In the genomic region with DNA sequence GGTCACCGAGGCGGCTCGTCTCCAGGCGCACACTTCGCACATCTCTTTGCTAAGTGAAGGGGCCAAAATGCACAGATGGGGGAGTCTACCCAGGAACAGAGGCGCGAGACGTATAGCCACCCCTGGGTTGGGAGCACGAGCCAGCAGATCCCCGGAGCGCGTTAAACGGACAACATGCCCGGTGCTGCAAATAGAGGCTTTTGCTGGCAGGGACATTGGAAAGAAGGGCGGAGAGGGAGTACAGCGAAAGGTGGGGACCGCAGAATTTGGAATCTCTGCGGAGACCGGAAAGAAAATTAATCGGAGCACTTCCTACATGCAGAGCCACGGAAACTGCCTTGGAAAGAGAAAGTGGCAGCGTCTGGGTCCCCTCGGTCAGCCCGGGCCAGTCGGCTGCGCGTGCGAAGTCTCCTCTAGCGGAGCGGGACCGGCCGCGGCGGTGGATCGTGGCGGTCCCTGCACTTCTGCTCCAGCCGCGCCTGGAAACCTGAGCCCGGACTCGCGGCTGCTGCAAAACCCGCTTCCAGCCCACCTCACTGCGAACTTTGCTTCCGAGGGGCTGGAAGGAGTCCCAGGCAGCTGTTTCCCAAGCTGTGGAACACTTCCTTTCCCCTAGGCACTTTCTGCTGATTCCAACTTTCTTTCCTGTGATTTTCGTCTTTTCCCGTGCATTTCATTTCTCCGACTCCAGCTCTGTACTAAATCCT, we compare ENCODE assay signal across 8 cellular contexts. TPM values are rescaled to one million over a fixed set of nuclear protein-coding genes. Genes with fewer than 3 reads are reported as not detected.
DNase-seq lines count a peak whose midpoint lies in the region; ATAC-seq and TF ChIP-seq lines count a peak whose summit lies in the region.

No MANE protein-coding gene starts in this region.

- peak; percentile 27 for ATAC-seq in HG02798 (IDR thresholded peaks at IDR 0.05; ENCODE audit: poor library complexity, unreplicated experiment)
- ATAC-seq in naive thymus-derived CD8-positive, alpha-beta T cell: peak; percentile 11 to 25

- no peak overlapping the region for H3K4me3 Mint-ChIP-seq in activated T-cell treated with anti-CD3 and anti-CD28 coated beads, Interleukin-2, amount 50 U/mL, for 24 hours
- no peak overlapping the region for H3K4me3 Mint-ChIP-seq in naive thymus-derived CD8-positive, alpha-beta T cell
- H3K4me3 Mint-ChIP-seq in type B pancreatic cell: no peak overlapping the region

- H3K27ac Mint-ChIP-seq in activated T-cell treated with anti-CD3 and anti-CD28 coated beads, Interleukin-2, amount 50 U/mL, for 24 hours: peak overlapping the region; percentile 24
- H3K27ac Mint-ChIP-seq in naive thymus-derived CD8-positive, alpha-beta T cell: peak overlapping the region in 7 of 10 donors; percentile 18 to 91 (median 40)
- H3K27ac Mint-ChIP-seq in type B pancreatic cell: no peak overlapping the region

- no peaks in the 10 kb centered on the region for H3K9me3 Mint-ChIP-seq in activated T-cell treated with anti-CD3 and anti-CD28 coated beads, Interleukin-2, amount 50 U/mL, for 24 hours
- H3K9me3 Mint-ChIP-seq in naive thymus-derived CD8-positive, alpha-beta T cell: no peaks in the 10 kb centered on the region
- no peaks in the 10 kb centered on the region for H3K9me3 Mint-ChIP-seq in type B pancreatic cell

- DNase-seq in A172 (ENCODE audit: low spot score) (peak; percentile 35), GM12864 (ENCODE audit: low read depth) (no peak), NCI-H1930 (lab: John Stamatoyannopoulos, UW) (peak; percentile 30 to 55), fibroblast of the conjunctiva (ENCODE audit: low read depth) (peak; percentile 23), type B pancreatic cell (ENCODE audit: extremely low spot score, unreplicated experiment) (peak; percentile 75)
- DNase-seq in activated T-cell treated with anti-CD3 and anti-CD28 coated beads, Interleukin-2, amount 50 U/mL, for 24 hours: no peak
- DNase-seq in naive thymus-derived CD8-positive, alpha-beta T cell: peak in 4 of 10 donors; percentile 5 to 22 (median 14)

- H3K36me3 Mint-ChIP-seq in activated T-cell treated with anti-CD3 and anti-CD28 coated beads, Interleukin-2, amount 50 U/mL, for 24 hours (ENCODE audit: low read depth): peaks cover 2% of the 10 kb centered on the region
- no peaks in the 10 kb centered on the region for H3K36me3 Mint-ChIP-seq in naive thymus-derived CD8-positive, alpha-beta T cell
- H3K36me3 Mint-ChIP-seq in type B pancreatic cell: peaks cover 8% of the 10 kb centered on the region

- POLR2A ChIA-PET in naive thymus-derived CD8-positive, alpha-beta T cell (lab: Charles Lee): no interaction called here

- H3K4me3 ChIP-seq in GM12864 (ENCODE audit: low read depth, low read length): peak overlapping the region; percentile 65

- no peak for TF ChIP-seq CTCF in GM12864 (IDR thresholded peaks at IDR 0.05; ENCODE audit: low read depth, low read length, missing control alignments)
- no peak for TF ChIP-seq CTCF in type B pancreatic cell (conservative IDR thresholded peaks at IDR 0.05)

- peaks cover 11% of the 10 kb centered on the region for H3K4me1 Mint-ChIP-seq in activated T-cell treated with anti-CD3 and anti-CD28 coated beads, Interleukin-2, amount 50 U/mL, for 24 hours (ENCODE audit: low read depth)
- H3K4me1 Mint-ChIP-seq in naive thymus-derived CD8-positive, alpha-beta T cell: peaks cover 0 to 16% (median 5%) of the 10 kb centered on the region in 4 donors
- H3K4me1 Mint-ChIP-seq in type B pancreatic cell (ENCODE audit: unreplicated experiment): peaks cover 11% of the 10 kb centered on the region

- peaks cover 22% of the 10 kb centered on the region for H3K27me3 Mint-ChIP-seq in activated T-cell treated with anti-CD3 and anti-CD28 coated beads, Interleukin-2, amount 50 U/mL, for 24 hours
- peaks cover 5 to 24% (median 10%) of the 10 kb centered on the region in 5 donors for H3K27me3 Mint-ChIP-seq in naive thymus-derived CD8-positive, alpha-beta T cell
- H3K27me3 Mint-ChIP-seq in type B pancreatic cell: peaks cover 7% of the 10 kb centered on the region

RNA-seq across cellular contexts. Expression of a gene that starts 0.8 kb away (rescaled TPM):
- 0.02 TPM in 1 of 2 replicates, not detected in the other for total RNA-seq in A172 (2014; rRNA removed; shearing (Covaris generic))
- total RNA-seq in naive thymus-derived CD8-positive, alpha-beta T cell: 1 to 10 TPM; 1.4 to 1.7 TPM
- polyA plus RNA-seq in naive thymus-derived CD8-positive, alpha-beta T cell: under 1 TPM; 0.04 to 0.35 (median 0.07) TPM
- total RNA-seq in type B pancreatic cell (ENCODE audit: low replicate concordance): 12.8 and 20.2 TPM in 2 replicates

Comparison
In these comparisons a context has a peak if more than half of its experiments do, and no peak if none do; other contexts are left out.
1. DNase-seq: peak in A172 (single experiment), NCI-H1930 (2 of 2), fibroblast of the conjunctiva (single experiment) and type B pancreatic cell (single experiment); none in GM12864 (single experiment) and activated T-cell treated with anti-CD3 and anti-CD28 coated beads, Interleukin-2, amount 50 U/mL, for 24 hours (single experiment).